Comparison of ENCODE assay signal across 8 cellular contexts in genomic region chr10:21535494-21535818, GRCh38. TPM values are rescaled to one million over a fixed set of nuclear protein-coding genes. Genes with fewer than 3 reads are reported as not detected.
A peak's percentile ranks its signal among the peaks of the same experiment; 100 is the strongest.
DNase-seq lines count a peak whose midpoint lies in the region; ATAC-seq and TF ChIP-seq lines count a peak whose summit lies in the region.

No MANE protein-coding gene starts in this region.

- H3K36me3 Mint-ChIP-seq in stimulated activated naive CD8-positive, alpha-beta T cell treated with anti-CD3 and anti-CD28 coated beads, Interleukin-15, Interleukin-2, amounts not matched to agents 100 ng/mL and 50 ng/mL, for 24 hours (ENCODE audit: low read depth) = peaks cover 17% of the 10 kb centered on the region
- H3K36me3 Mint-ChIP-seq in MCF 10A (ENCODE audit: insufficient read depth, unreplicated experiment) (peaks cover 53% of the 10 kb centered on the region), mesothelial cell of epicardium (peaks cover 14% of the 10 kb centered on the region)

- ATAC-seq in stimulated activated naive CD8-positive, alpha-beta T cell treated with anti-CD3 and anti-CD28 coated beads, Interleukin-15, Interleukin-2, amounts not matched to agents 100 U/mL and 50 U/mL, for 24 hours = no peak
- ATAC-seq in HG03097 (IDR thresholded peaks at IDR 0.05; ENCODE audit: low FRiP score, unreplicated experiment) = no peak
- no peak for ATAC-seq in GM18867 (IDR thresholded peaks at IDR 0.05; ENCODE audit: unreplicated experiment)
- no peak for ATAC-seq in GM18511 (IDR thresholded peaks at IDR 0.05; ENCODE audit: unreplicated experiment)

- CTCF ChIA-PET in MCF 10A (lab: Yijun Ruan, JAX) = no interaction called here

- TF ChIP-seq CTCF in MCF 10A (IDR thresholded peaks at IDR 0.05; ENCODE audit: unreplicated experiment) = no peak
- TF ChIP-seq CTCF in mesothelial cell of epicardium (IDR thresholded peaks at IDR 0.05; ENCODE audit: unreplicated experiment) = no peak

- H3K27me3 Mint-ChIP-seq in stimulated activated naive CD8-positive, alpha-beta T cell treated with anti-CD3 and anti-CD28 coated beads, Interleukin-15, Interleukin-2, amounts not matched to agents 100 ng/mL and 50 ng/mL, for 24 hours = no peaks in the 10 kb centered on the region
- H3K27me3 Mint-ChIP-seq in MCF 10A (ENCODE audit: insufficient read depth, unreplicated experiment) (no peaks in the 10 kb centered on the region), mesothelial cell of epicardium (ENCODE audit: low read depth) (no peaks in the 10 kb centered on the region)

- peaks cover 17% of the 10 kb centered on the region for H3K4me1 Mint-ChIP-seq in stimulated activated naive CD8-positive, alpha-beta T cell treated with anti-CD3 and anti-CD28 coated beads, Interleukin-15, Interleukin-2, amounts not matched to agents 100 ng/mL and 50 ng/mL, for 24 hours (ENCODE audit: low read depth)
- H3K4me1 Mint-ChIP-seq in MCF 10A (ENCODE audit: insufficient read depth, unreplicated experiment) = no peaks in the 10 kb centered on the region
- peaks cover 20% of the 10 kb centered on the region for H3K4me1 Mint-ChIP-seq in mesothelial cell of epicardium

- intact Hi-C loops in MCF 10A (cut with micrococcal nuclease) = loop anchor here (10.0 kb wide), 1 partner anchor 189 kb away; no protein-coding TSS in a partner anchor

- H3K4me3 Mint-ChIP-seq in stimulated activated naive CD8-positive, alpha-beta T cell treated with anti-CD3 and anti-CD28 coated beads, Interleukin-15, Interleukin-2, amounts not matched to agents 100 ng/mL and 50 ng/mL, for 24 hours = peak overlapping the region; percentile 76
- H3K4me3 Mint-ChIP-seq in MCF 10A (ENCODE audit: unreplicated experiment) = peak overlapping the region; percentile 84
- peak overlapping the region; percentile 74 for H3K4me3 Mint-ChIP-seq in mesothelial cell of epicardium

- POLR2A ChIA-PET in MCF 10A (lab: Yijun Ruan, JAX) = interaction anchor here (0.7 kb wide), 1 partner anchor 24 kb away, joined by 3 read pairs; no protein-coding TSS in a partner anchor

- no TSS peak for BruUV-seq in MCF 10A (replicated peaks; lab: Mats Ljungman, UMichigan)

- DNase-seq in stimulated activated naive CD8-positive, alpha-beta T cell treated with anti-CD3 and anti-CD28 coated beads, Interleukin-15, Interleukin-2, amounts not matched to agents 100 U/mL and 50 U/mL, for 24 hours = no peak
- DNase-seq in MCF 10A (ENCODE audit: unreplicated experiment) (no peak), mesothelial cell of epicardium (ENCODE audit: low spot score in 2 of 2, unreplicated experiment in 2 of 2) (no peak), LoVo (ENCODE audit: low spot score) (no peak)

- no peaks in the 10 kb centered on the region for H3K9me3 Mint-ChIP-seq in stimulated activated naive CD8-positive, alpha-beta T cell treated with anti-CD3 and anti-CD28 coated beads, Interleukin-15, Interleukin-2, amounts not matched to agents 100 ng/mL and 50 ng/mL, for 24 hours
- H3K9me3 Mint-ChIP-seq in MCF 10A (ENCODE audit: unreplicated experiment) (no peaks in the 10 kb centered on the region), mesothelial cell of epicardium (no peaks in the 10 kb centered on the region)

- H3K27ac Mint-ChIP-seq in stimulated activated naive CD8-positive, alpha-beta T cell treated with anti-CD3 and anti-CD28 coated beads, Interleukin-15, Interleukin-2, amounts not matched to agents 100 ng/mL and 50 ng/mL, for 24 hours = peak overlapping the region; percentile 28
- H3K27ac Mint-ChIP-seq in MCF 10A (ENCODE audit: low read depth, unreplicated experiment) (peak overlapping the region; percentile 75), mesothelial cell of epicardium (peak overlapping the region; percentile 88)

RNA-seq across cellular contexts. Expression of gene MLLT10, which starts 1.4 kb away (rescaled TPM):
- 39.3 and 47.5 TPM in 2 replicates for total RNA-seq in MCF 10A (2022)
- total RNA-seq in mesothelial cell of epicardium = 56.1 to 64.4 TPM (median 62.5 TPM) in 3 replicates

RNA-seq across cellular contexts. Expression of gene SKIDA1, which starts 10.0 kb away (rescaled TPM):
- total RNA-seq in MCF 10A (2022) (0.56 and 1.2 TPM in 2 replicates), mesothelial cell of epicardium (9.7 to 10.4 TPM (median 9.7 TPM) in 3 replicates)

Comparison
In these comparisons a context has a peak if more than half of its experiments do, and no peak if none do; other contexts are left out.
1. H3K27ac Mint-ChIP-seq: peak in every context shown above with its lines; median percentile 88 in mesothelial cell of epicardium; 75 in MCF 10A; 28 in stimulated activated naive CD8-positive, alpha-beta T cell treated with anti-CD3 and anti-CD28 coated beads, Interleukin-15, Interleukin-2, amounts not matched to agents 100 ng/mL and 50 ng/mL, for 24 hours.